In genomic region chr2:181934694-181935093, GRCh38 we compare ENCODE assay signal across 33 cellular contexts. TPM values are rescaled to one million over a fixed set of nuclear protein-coding genes. Genes with fewer than 3 reads are reported as not detected.
"Had no signal": no experiment of that assay in that cellular context is flagged by ENCODE, and none has a peak within 500 bp of the region (broad histone marks: within the 10 kb centered on the region; RNA-seq: fewer than 3 reads in every experiment).

No MANE protein-coding gene starts in this region.

- H3K4me1 ChIP-seq: body of pancreas, breast epithelium had no signal

- H3K4me3 ChIP-seq: body of pancreas, breast epithelium, MG63 had no signal

- H3K4me3 Mint-ChIP-seq: activated CD4-positive, alpha-beta T cell treated with anti-CD3 and anti-CD28 coated beads for 36 hours; activated CD4-positive, alpha-beta T cell treated with anti-CD3 and anti-CD28 coated beads, Interleukin-2, amount 10 ng/mL, durations not matched to agents 7 days and 5 days; activated CD8-positive, alpha-beta T cell treated with anti-CD3 and anti-CD28 coated beads, Interleukin-2, amount 10 ng/mL, durations not matched to agents 7 days and 5 days; activated naive CD4-positive, alpha-beta T cell treated with anti-CD3 and anti-CD28 coated beads, Interleukin-2, amount 50 U/mL, for 24 hours; activated naive CD8-positive, alpha-beta T cell treated with anti-CD3 and anti-CD28 coated beads, Interleukin-2, amount 10 ng/mL, durations not matched to agents 7 days and 5 days; activated T-cell treated with anti-CD3 and anti-CD28 coated beads, Interleukin-2, amount 50 U/mL, for 24 hours; T-helper 1 cell treated with Interleukin-12 subunit alpha and Interleukin-12 subunit beta and Interleukin-4 antibody, amounts not matched to agents 30 μg/mL and 1 μg/mL, for 36 hours; T-helper 2 cell treated with Interferon-gamma antibody and Interleukin-4, amounts not matched to agents 5 μg/mL and 100 μg/mL, for 36 hours had no signal

- H3K9me3 ChIP-seq: body of pancreas, breast epithelium, MG63 had no signal

- H3K27me3 ChIP-seq: body of pancreas, breast epithelium, MG63 had no signal

- H3K36me3 ChIP-seq: breast epithelium had no signal

- H3K27ac ChIP-seq: body of pancreas, breast epithelium had no signal

- H3K9me3 Mint-ChIP-seq: activated CD4-positive, alpha-beta T cell treated with anti-CD3 and anti-CD28 coated beads, Interleukin-2, amount 10 ng/mL, durations not matched to agents 7 days and 5 days; activated naive CD4-positive, alpha-beta T cell treated with anti-CD3 and anti-CD28 coated beads, Interleukin-2, amount 50 U/mL, for 24 hours; activated naive CD8-positive, alpha-beta T cell treated with anti-CD3 and anti-CD28 coated beads, Interleukin-2, amount 10 ng/mL, durations not matched to agents 7 days and 5 days; activated T-cell treated with anti-CD3 and anti-CD28 coated beads, Interleukin-2, amount 50 U/mL, for 24 hours; activated T-helper 2 cell treated with anti-CD3 and anti-CD28 coated beads, Interferon-gamma antibody, Interleukin-2, Interleukin-4, amounts not matched to agents 10 μg/mL and 5 μg/mL and 100 μg/mL, durations not matched to agents 14 hours and 24 hours and 36 hours; T-helper 1 cell treated with Interleukin-12 subunit alpha and Interleukin-12 subunit beta and Interleukin-4 antibody, amounts not matched to agents 30 μg/mL and 1 μg/mL, for 36 hours; T-helper 2 cell treated with Interferon-gamma antibody and Interleukin-4, amounts not matched to agents 5 μg/mL and 100 μg/mL, for 36 hours had no signal

- DNase-seq: activated CD4-positive, alpha-beta T cell treated with anti-CD3 and anti-CD28 coated beads for 36 hours; activated CD4-positive, alpha-beta T cell treated with anti-CD3 and anti-CD28 coated beads, Interleukin-2, amount 10 ng/mL, durations not matched to agents 7 days and 5 days; activated CD4-positive, alpha-beta T cell treated with anti-CD3 and anti-CD28 coated beads, Interleukin-2, amount 50 U/mL, for 48 hours; activated CD8-positive, alpha-beta T cell treated with anti-CD3 and anti-CD28 coated beads, Interleukin-2, amount 10 ng/mL, durations not matched to agents 7 days and 5 days; activated gamma-delta T cell; activated naive CD4-positive, alpha-beta T cell treated with Interleukin-2 at 50 U/mL for 16 hours; activated naive CD8-positive, alpha-beta T cell treated with anti-CD3 and anti-CD28 coated beads, Interleukin-2, amount 10 ng/mL, durations not matched to agents 7 days and 5 days; activated T-cell treated with anti-CD3 and anti-CD28 coated beads, Interleukin-2, amount 50 U/mL, for 24 hours; amygdala; body of pancreas; Kasumi-1; KG1; MG63; NCI-H1048; NCI-H1105 treated with DMSO at 0.1 percent for 48 hours; NCI-H1436; NCI-H1694; NCI-H1930; NCI-H2081 treated with DMSO at 0.1 percent for 48 hours; NCI-H226; NCI-H446 treated with DMSO at 0.1 percent for 48 hours; NCI-H524; NCI-H69; PC-3; Right ventricle myocardium superior had no signal

- ATAC-seq: activated CD4-positive, alpha-beta T cell treated with anti-CD3 and anti-CD28 coated beads for 36 hours; activated CD4-positive, CD25-positive, alpha-beta regulatory T cell treated with anti-CD3 and anti-CD28 coated beads, Interleukin-2, amount 50 U/mL, for 24 hours; activated CD8-positive, alpha-beta T cell treated with anti-CD3 and anti-CD28 coated beads, Interleukin-2, amount 10 ng/mL, durations not matched to agents 7 days and 5 days; body of pancreas; PC-3 had no signal

- H3K4me1 Mint-ChIP-seq: activated CD4-positive, alpha-beta T cell treated with anti-CD3 and anti-CD28 coated beads for 36 hours; activated CD4-positive, alpha-beta T cell treated with anti-CD3 and anti-CD28 coated beads, Interleukin-2, amount 10 ng/mL, durations not matched to agents 7 days and 5 days; activated naive CD4-positive, alpha-beta T cell treated with anti-CD3 and anti-CD28 coated beads, Interleukin-2, amount 50 U/mL, for 24 hours; activated naive CD8-positive, alpha-beta T cell treated with anti-CD3 and anti-CD28 coated beads, Interleukin-2, amount 10 ng/mL, durations not matched to agents 7 days and 5 days had no signal

- FAIRE-seq: astrocyte, TTC549 had no signal

- H3K27ac Mint-ChIP-seq: activated CD4-positive, alpha-beta T cell treated with anti-CD3 and anti-CD28 coated beads for 36 hours; activated CD4-positive, alpha-beta T cell treated with anti-CD3 and anti-CD28 coated beads, Interleukin-2, amount 10 ng/mL, durations not matched to agents 7 days and 5 days; activated CD8-positive, alpha-beta T cell treated with anti-CD3 and anti-CD28 coated beads, Interleukin-2, amount 10 ng/mL, durations not matched to agents 7 days and 5 days; activated naive CD4-positive, alpha-beta T cell treated with anti-CD3 and anti-CD28 coated beads, Interleukin-2, amount 50 U/mL, for 24 hours; activated naive CD8-positive, alpha-beta T cell treated with anti-CD3 and anti-CD28 coated beads, Interleukin-2, amount 10 ng/mL, durations not matched to agents 7 days and 5 days; activated T-cell treated with anti-CD3 and anti-CD28 coated beads, Interleukin-2, amount 50 U/mL, for 24 hours; activated T-helper 2 cell treated with anti-CD3 and anti-CD28 coated beads, Interferon-gamma antibody, Interleukin-2, Interleukin-4, amounts not matched to agents 10 μg/mL and 5 μg/mL and 100 μg/mL, durations not matched to agents 14 hours and 24 hours and 36 hours; T-helper 1 cell treated with Interleukin-12 subunit alpha and Interleukin-12 subunit beta and Interleukin-4 antibody, amounts not matched to agents 30 μg/mL and 1 μg/mL, for 36 hours; T-helper 2 cell treated with Interferon-gamma antibody and Interleukin-4, amounts not matched to agents 5 μg/mL and 100 μg/mL, for 36 hours had no signal

RNA-seq across cellular contexts. Expression of gene PPP1R1C, which starts 51.0 kb away (rescaled TPM):
- total RNA-seq: activated CD4-positive, alpha-beta T cell treated with anti-CD3 and anti-CD28 coated beads for 36 hours; activated CD4-positive, alpha-beta T cell treated with anti-CD3 and anti-CD28 coated beads, Interleukin-2, amount 10 ng/mL, durations not matched to agents 7 days and 5 days; activated CD8-positive, alpha-beta T cell treated with anti-CD3 and anti-CD28 coated beads, Interleukin-2, amount 10 ng/mL, durations not matched to agents 7 days and 5 days; activated naive CD8-positive, alpha-beta T cell treated with anti-CD3 and anti-CD28 coated beads, Interleukin-2, amount 10 ng/mL, durations not matched to agents 7 days and 5 days; activated T-helper 2 cell treated with anti-CD3 and anti-CD28 coated beads, Interferon-gamma antibody, Interleukin-2, Interleukin-4, amounts not matched to agents 10 μg/mL and 5 μg/mL and 100 μg/mL, durations not matched to agents 14 hours and 24 hours and 36 hours had no signal
